ENCODE assay signal across 9 cellular contexts in the genomic region with DNA sequence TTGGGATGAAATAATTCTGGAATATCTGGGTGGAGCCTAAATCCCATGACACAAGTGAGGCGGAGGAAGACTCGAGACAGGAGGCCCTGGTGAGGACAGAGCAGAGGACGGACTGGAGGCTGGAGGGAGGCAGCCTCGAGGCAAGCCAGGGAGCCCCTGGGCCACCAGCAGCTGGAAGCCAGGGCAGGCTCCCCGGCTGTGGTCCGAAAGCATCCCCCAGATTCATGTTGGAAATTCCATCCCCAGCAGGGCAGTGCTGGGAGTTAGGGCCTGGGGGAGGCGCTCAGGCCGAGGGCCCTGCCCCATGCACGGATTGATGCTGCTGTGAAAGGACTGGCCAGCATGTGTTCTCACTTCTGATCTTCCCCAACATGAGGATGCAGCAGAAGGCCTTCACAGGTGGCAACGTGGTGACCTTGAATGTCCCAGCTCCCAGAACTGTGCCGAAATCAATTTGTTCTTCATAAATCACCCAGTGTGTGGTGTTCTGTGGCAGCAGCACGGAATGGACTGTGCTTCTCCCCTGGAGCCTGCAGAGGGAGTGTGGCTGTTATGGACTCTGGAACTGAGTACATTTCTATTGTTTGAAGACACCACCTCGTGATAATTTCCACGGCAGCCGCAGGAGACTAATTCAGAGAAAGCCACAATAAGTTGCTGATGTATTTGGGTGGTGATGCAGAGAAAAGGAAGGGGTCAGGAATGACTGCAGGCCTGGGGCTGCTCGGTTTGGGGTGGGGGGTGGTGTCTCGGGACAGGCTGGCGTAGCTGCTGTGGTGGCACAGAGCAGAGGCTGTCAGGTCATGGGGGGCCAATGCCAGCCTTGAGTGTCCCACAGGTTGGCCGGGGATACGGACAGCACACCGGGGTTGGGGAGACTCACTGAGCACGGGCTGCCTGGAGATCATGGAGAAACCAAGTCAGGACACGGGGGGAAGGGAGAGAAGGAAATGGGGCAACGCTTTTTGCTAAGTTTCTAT. TPM values are rescaled to one million over a fixed set of nuclear protein-coding genes. Genes with fewer than 3 reads are reported as not detected.
A peak's percentile ranks its signal among the peaks of the same experiment; 100 is the strongest.
DNase-seq lines count a peak whose midpoint lies in the region; ATAC-seq, FAIRE-seq and TF ChIP-seq lines count a peak whose summit lies in the region.
"Had no signal": no experiment of that assay in that cellular context is flagged by ENCODE, and none has a peak within 500 bp of the region (broad histone marks: within the 10 kb centered on the region; RNA-seq: fewer than 3 reads in every experiment).

No MANE protein-coding gene starts in this region.

- H3K27me3 ChIP-seq in AG04450 (ENCODE audit: control insufficient read depth, insufficient read depth, low read length): no peaks in the 10 kb centered on the region
- no peaks in the 10 kb centered on the region for H3K27me3 ChIP-seq in adrenal gland
- H3K27me3 ChIP-seq: thyroid gland had no signal

- peak overlapping the region; percentile 11 for H3K27ac ChIP-seq in AG04450 (ENCODE audit: low read depth, low read length)
- H3K27ac ChIP-seq in adrenal gland: peak overlapping the region in 1 of 5 donors; percentile 55
- no peak overlapping the region for H3K27ac ChIP-seq in kidney (ENCODE audit: low read depth in 2 of 2, low read length in 2 of 2)
- H3K27ac ChIP-seq: thyroid gland had no signal

- CTCF ChIA-PET in AG04450 (lab: Charles Lee): no interaction called here

- TF ChIP-seq CTCF in AG04450 (IDR thresholded peaks at IDR 0.05; ENCODE audit: low read depth, low read length) (peak; percentile 35), GM12872 (IDR thresholded peaks at IDR 0.05; ENCODE audit: insufficient read depth, low read depth, low read length) (peak; percentile 29; the same call in 1 of the 3 replicates), adrenal gland (IDR thresholded peaks at IDR 0.05) (peak in 4 of 6 experiments; percentile 24 to 42 (median 34)), kidney (IDR thresholded peaks at IDR 0.05; ENCODE audit: borderline replicate concordance, extremely low read depth, insufficient read depth) (no peak)

- no peak for TF ChIP-seq POLR2A in adrenal gland (IDR thresholded peaks at IDR 0.05)

- peaks cover 26% of the 10 kb centered on the region; the same call in 1 of the 2 replicates for H3K9me3 ChIP-seq in AG04450 (ENCODE audit: control insufficient read depth, insufficient read depth, low read length)
- H3K9me3 ChIP-seq in adrenal gland (replicated peaks in 1 of 3): no peaks in the 10 kb centered on the region
- H3K9me3 ChIP-seq in kidney (ENCODE audit: control insufficient read depth in 1 of 2, low read length in 2 of 2): no peaks in the 10 kb centered on the region
- H3K9me3 ChIP-seq: thyroid gland had no signal

- peaks cover 0 to 54% of the 10 kb centered on the region in 2 donors for H3K36me3 ChIP-seq in adrenal gland (replicated peaks in 1 of 2)
- H3K36me3 ChIP-seq in kidney (ENCODE audit: control insufficient read depth in 1 of 2, insufficient read depth in 2 of 2, low read length in 2 of 2): peaks cover 9 to 19% of the 10 kb centered on the region in 2 donors

- ATAC-seq in GM21786 (IDR thresholded peaks at IDR 0.05; ENCODE audit: unreplicated experiment): no peak
- no peak for ATAC-seq in HG02798 (IDR thresholded peaks at IDR 0.05; ENCODE audit: poor library complexity, unreplicated experiment)

- DNase-seq in AG04450 (ENCODE audit: low read depth, low spot score): no peak
- peak in 3 of 7 donors; percentile 43 to 57 (median 44) for DNase-seq in adrenal gland
- DNase-seq in kidney: peak; percentile 60
- DNase-seq in NCI-H2227 treated with DMSO at 0.1 percent for 48 hours (lab: John Stamatoyannopoulos, UW): no peak
- no peak for DNase-seq in GM19240 (ENCODE audit: insufficient read length, low spot score)
- DNase-seq: thyroid gland had no signal

- no peak for FAIRE-seq in kidney (lab: Jason Lieb, UNC)

- H3K4me3 ChIP-seq in AG04450 (ENCODE audit: low read depth, low read length) (no peak overlapping the region), adrenal gland (no peak overlapping the region), kidney (ENCODE audit: low read length in 2 of 2) (no peak overlapping the region)
- H3K4me3 ChIP-seq: thyroid gland had no signal

- intact Hi-C loops in adrenal gland (cut with DNase I) (no loop called here), kidney (cut with DNase I) (no loop called here)

- POLR2A ChIA-PET in AG04450 (lab: Yijun Ruan, JAX): no interaction called here

- no peak overlapping the region for H3K9ac ChIP-seq in kidney (ENCODE audit: low read length in 2 of 2)

- H3K4me1 ChIP-seq in adrenal gland (replicated peaks in 1 of 2): peaks cover 11 to 27% of the 10 kb centered on the region in 2 donors
- H3K4me1 ChIP-seq in kidney (ENCODE audit: control insufficient read depth in 1 of 2, insufficient read depth in 1 of 2, low read depth in 1 of 2, low read length in 2 of 2): no peaks in the 10 kb centered on the region
- H3K4me1 ChIP-seq: thyroid gland had no signal

- WGBS in adrenal gland, 4 donors: 74 to 81% (median 79%) methylated on average over 20 to 24 of the region's 24 CpGs

RNA-seq across cellular contexts. Expression of a gene that starts 56.9 kb away (rescaled TPM):
- polyA plus RNA-seq in AG04450 (2011; rRNA removed) (37.2 and 44.2 TPM in 2 replicates), adrenal gland (100 to 1,000 TPM in 1 of 3 donors, 10 to 100 TPM in 2; 26.4 to 178 (median 99.2) TPM), kidney (ENCODE audit: insufficient read depth, low read depth, low replicate concordance) (21.7 TPM)
- 49.1 and 74.2 TPM in 2 replicates for polyA minus RNA-seq in AG04450 (2011; rRNA and poly(A)+ RNA removed)
- total RNA-seq in adrenal gland (100 to 1,000 TPM in 2 of 8 donors, 10 to 100 TPM in 6; 49.4 to 145 (median 70.7) TPM), kidney (59.6 TPM)
